In the genomic region with DNA sequence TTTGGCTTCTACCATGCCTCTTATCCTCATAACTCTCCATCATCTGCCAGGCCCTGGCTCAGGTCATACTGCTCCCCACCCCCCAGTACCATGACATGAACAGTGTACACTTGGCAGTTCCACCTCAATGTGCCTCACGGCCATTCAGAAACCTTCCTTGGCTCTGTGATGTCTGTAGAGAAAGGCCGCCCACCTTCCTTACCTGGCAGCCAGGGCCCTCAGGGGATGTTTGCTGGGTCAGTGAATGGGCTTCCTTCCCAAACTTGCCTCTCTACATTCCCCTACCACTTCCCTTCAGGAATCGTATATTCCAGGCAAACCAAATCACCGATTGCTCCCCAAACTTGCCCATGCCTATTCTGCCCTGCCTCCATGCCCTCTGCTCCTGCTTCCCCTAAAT, we compare ENCODE assay signal across 26 cellular contexts.
DNase-seq lines count a peak whose midpoint lies in the region; FAIRE-seq and TF ChIP-seq lines count a peak whose summit lies in the region.
"Had no signal": no experiment of that assay in that cellular context is flagged by ENCODE, and none has a peak within 500 bp of the region (broad histone marks: within the 10 kb centered on the region; RNA-seq: fewer than 3 reads in every experiment).

No MANE protein-coding gene starts in this region.

- H3K9ac ChIP-seq in mesenchymal stem cell (ENCODE audit: low read length) = no peak overlapping the region

- H3K27ac ChIP-seq in mesenchymal stem cell (ENCODE audit: low read length, poor library complexity, severe bottlenecking) (no peak overlapping the region), sigmoid colon (no peak overlapping the region)
- H3K27ac ChIP-seq: 22Rv1, C4-2B, SJSA1 had no signal

- no peak for TF ChIP-seq EP300 in sigmoid colon (IDR thresholded peaks at IDR 0.05)

- no peak overlapping the region for H4K8ac ChIP-seq in mesenchymal stem cell (ENCODE audit: low read length)

- H3K4ac ChIP-seq in mesenchymal stem cell (ENCODE audit: low read depth in 1 of 2, low read length in 2 of 2) = no peak overlapping the region

- no peak overlapping the region for H4K91ac ChIP-seq in mesenchymal stem cell (ENCODE audit: low read length)

- in situ Hi-C loops in GM13976 (cut with MboI; ENCODE audit: low sequenced_read_pairs, unreplicated experiment) = no loop called here

- WGBS in mesenchymal stem cell = 92% methylated on average over 4 of the region's 4 CpGs
- WGBS in sigmoid colon, 2 donors = 91 to 93% methylated on average over 4 of the region's 4 CpGs

- H3K9me3 ChIP-seq in mesenchymal stem cell (ENCODE audit: control insufficient read depth, low read length) (no peaks in the 10 kb centered on the region), sigmoid colon (no peaks in the 10 kb centered on the region)
- H3K9me3 ChIP-seq: MG63, SJSA1 had no signal

- H3K36me3 ChIP-seq in mesenchymal stem cell (ENCODE audit: control insufficient read depth in 1 of 2, insufficient read depth in 2 of 2, low read depth in 1 of 2, low read length in 2 of 2) (no peaks in the 10 kb centered on the region), sigmoid colon (no peaks in the 10 kb centered on the region)
- H3K36me3 ChIP-seq: MG63, SJSA1 had no signal

- peak; percentile 14 for FAIRE-seq in GM12892 (lab: Jason Lieb, UNC)

- H3K79me1 ChIP-seq in mesenchymal stem cell (replicated peaks; ENCODE audit: low read length, poor library complexity, severe bottlenecking) = no peaks in the 10 kb centered on the region

- no peak overlapping the region for H2AK5ac ChIP-seq in mesenchymal stem cell (ENCODE audit: low read length, severe bottlenecking)

- H2BK15ac ChIP-seq in mesenchymal stem cell (ENCODE audit: low read depth, poor library complexity, severe bottlenecking) = no peak overlapping the region

- peak; percentile 14 for DNase-seq in activated effector memory CD4-positive, alpha-beta T cell treated with anti-CD3 and anti-CD28 coated beads, Interleukin-2, amount 50 U/mL, for 16 hours
- no peak for DNase-seq in activated effector memory CD4-positive, alpha-beta T cell treated with Interleukin-2 at 50 U/mL for 16 hours
- no peak for DNase-seq in GM12892 (ENCODE audit: insufficient read length)
- DNase-seq in mesenchymal stem cell = no peak
- DNase-seq in sigmoid colon = peak; percentile 29
- no peak for DNase-seq in activated T-cell treated with anti-CD3 and anti-CD28 coated beads for 4 hours
- no peak for DNase-seq in NCI-H2029 (lab: John Stamatoyannopoulos, UW)
- no peak for DNase-seq in GM13976 (ENCODE audit: low spot score)
- DNase-seq: CD8-positive, alpha-beta T cell; DMS153; DND-41; H9; HFFc6; IMR-90; KG1; MG63; NCI-H2029 treated with DMSO at 0.1 percent for 48 hours; NCI-H2227 treated with DMSO at 0.1 percent for 48 hours; NCI-H510A; NCI-H69; Right ventricle myocardium superior; RPMI8226 had no signal

- no peak overlapping the region for H3K18ac ChIP-seq in mesenchymal stem cell (ENCODE audit: low read depth in 1 of 2, low read length in 2 of 2)

- no peak for TF ChIP-seq POLR2A in GM12892 (IDR thresholded peaks at IDR 0.05; ENCODE audit: low read depth, low read length)
- TF ChIP-seq POLR2A in sigmoid colon (IDR thresholded peaks at IDR 0.05) = no peak

- no peak overlapping the region for H3K4me2 ChIP-seq in mesenchymal stem cell (ENCODE audit: low read length, poor library complexity, severe bottlenecking)
- H3K4me2 ChIP-seq: GM23338 had no signal

- H3K4me3 ChIP-seq in mesenchymal stem cell (ENCODE audit: insufficient read depth in 1 of 2, low read depth in 1 of 2, low read length in 2 of 2) (no peak overlapping the region), sigmoid colon (no peak overlapping the region)
- H3K4me3 ChIP-seq: GM23338, MG63, SJSA1 had no signal

- peak overlapping the region; percentile 15 for H2AFZ ChIP-seq in mesenchymal stem cell (ENCODE audit: low read depth, low read length)
- H2AFZ ChIP-seq: GM23338 had no signal

- no peak overlapping the region for H3K23ac ChIP-seq in mesenchymal stem cell (ENCODE audit: low read length in 2 of 2)

- no peak for TF ChIP-seq CTCF in sigmoid colon (IDR thresholded peaks at IDR 0.05)
- TF ChIP-seq CTCF in GM13976 (IDR thresholded peaks at IDR 0.05; ENCODE audit: borderline replicate concordance, control extremely low read depth, extremely low read depth, insufficient read depth, missing control alignments) = no peak

- intact Hi-C loops in sigmoid colon (cut with DNase I) = no loop called here

- no peak overlapping the region for H2BK5ac ChIP-seq in mesenchymal stem cell (ENCODE audit: low read depth, low read length, poor library complexity, severe bottlenecking)

- H2BK120ac ChIP-seq in mesenchymal stem cell (ENCODE audit: low read depth, low read length) = no peak overlapping the region

- no peak overlapping the region for H2BK12ac ChIP-seq in mesenchymal stem cell (ENCODE audit: low read length in 2 of 2)

- peaks cover 50 to 98% of the 10 kb centered on the region in 2 experiments for H3K27me3 ChIP-seq in mesenchymal stem cell (ENCODE audit: control insufficient read depth in 1 of 2, insufficient read depth in 1 of 2, low read length in 2 of 2)
- H3K27me3 ChIP-seq in sigmoid colon = no peaks in the 10 kb centered on the region
- H3K27me3 ChIP-seq: MG63 had no signal

- H3K4me1 ChIP-seq in mesenchymal stem cell (ENCODE audit: control insufficient read depth, insufficient read depth, low read depth, low read length) (no peaks in the 10 kb centered on the region), sigmoid colon (peaks cover 0 to 39% (median 29%) of the 10 kb centered on the region in 4 donors)
- H3K4me1 ChIP-seq: SJSA1 had no signal

- no peak overlapping the region for H3K14ac ChIP-seq in mesenchymal stem cell (ENCODE audit: low read length in 2 of 2)

Comparison
In these comparisons a context has a peak if more than half of its experiments do, and no peak if none do; other contexts are left out.
1. DNase-seq: peak in activated effector memory CD4-positive, alpha-beta T cell treated with anti-CD3 and anti-CD28 coated beads, Interleukin-2, amount 50 U/mL, for 16 hours (single experiment) and sigmoid colon (single experiment); none in activated effector memory CD4-positive, alpha-beta T cell treated with Interleukin-2 at 50 U/mL for 16 hours (single experiment), GM12892 (single experiment), mesenchymal stem cell (single experiment), activated T-cell treated with anti-CD3 and anti-CD28 coated beads for 4 hours (single experiment), NCI-H2029 (single experiment) and GM13976 (single experiment).